1 cellular context compared by ENCODE assay signal in the genomic region with DNA sequence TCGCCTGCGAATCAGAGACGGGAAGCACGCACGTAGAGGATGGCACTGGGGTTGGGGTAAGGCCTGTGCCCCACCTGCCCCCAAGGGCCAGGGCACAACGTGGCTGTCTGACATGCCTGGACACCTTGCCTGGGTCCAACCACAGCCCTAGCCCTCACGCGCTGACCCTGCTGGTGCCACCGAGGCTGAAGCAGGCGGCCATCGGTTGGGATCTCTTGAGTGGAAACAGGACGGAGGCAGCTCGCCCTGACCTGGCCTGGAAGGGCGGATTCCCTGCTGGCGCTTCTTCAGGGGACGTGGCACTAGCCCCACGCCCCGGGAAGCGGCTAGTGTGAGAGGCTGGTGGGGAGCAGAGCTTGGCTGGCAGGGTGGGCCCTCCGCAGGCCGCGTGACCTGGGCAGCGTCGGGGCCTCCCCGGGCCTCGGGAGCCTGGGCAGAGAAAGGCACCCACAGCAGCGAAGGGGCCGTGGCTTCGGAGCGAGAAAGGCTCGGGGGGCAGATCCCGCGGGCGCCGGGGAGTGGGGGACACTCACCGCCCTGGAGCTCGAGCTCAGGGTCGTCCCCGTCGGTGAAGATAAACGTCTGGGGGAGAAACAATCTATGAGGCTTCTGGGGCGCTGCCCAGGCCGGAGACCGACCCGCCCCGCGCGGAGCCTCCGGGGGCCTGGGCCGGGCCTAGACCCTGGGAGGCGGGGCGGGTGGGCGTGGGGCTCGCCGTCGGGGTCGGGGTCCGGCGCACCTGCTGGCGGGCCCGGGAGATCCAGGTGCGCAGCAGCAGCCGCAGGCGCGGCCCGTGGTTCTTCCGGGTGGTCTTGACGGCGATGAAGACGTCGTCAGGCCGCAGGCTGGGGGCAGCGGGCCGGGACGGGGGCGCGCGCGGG.
TF ChIP-seq lines count a peak whose summit lies in the region.

No MANE protein-coding gene starts in this region.

TF ChIP-seq in HepG2, 621 proteins besides CTCF, POLR2A, EP300 and RAD21 (continued from another document and continues in another):
- no peak for TF ChIP-seq ZNF770 (CRISPR knock-in tag; IDR thresholded peaks at IDR 0.05)
- no peak for TF ChIP-seq RFXAP (CRISPR knock-in tag; IDR thresholded peaks at IDR 0.05; ENCODE audit: borderline replicate concordance)
- TF ChIP-seq TEAD3 (CRISPR knock-in tag; optimal IDR thresholded peaks at IDR 0.05; ENCODE audit: borderline replicate concordance) = peak; percentile 31
- TF ChIP-seq ZNF674 (CRISPR knock-in tag; IDR thresholded peaks at IDR 0.05; ENCODE audit: low read depth) = no peak
- TF ChIP-seq WIZ (CRISPR knock-in tag; IDR thresholded peaks at IDR 0.05) = peak; percentile 74
- no peak for TF ChIP-seq GTF3A (CRISPR knock-in tag; conservative IDR thresholded peaks at IDR 0.05)
- 0 out of 2 replicates have a peak, but pooled peaks have one; percentile 22 for TF ChIP-seq NFAT5 (CRISPR knock-in tag; IDR thresholded peaks at IDR 0.05)
- TF ChIP-seq IRX3 (CRISPR knock-in tag; IDR thresholded peaks at IDR 0.05; ENCODE audit: borderline replicate concordance, low read depth) = no peak
- peak; percentile 60; the same call in 1 of the 2 replicates for TF ChIP-seq ZBTB4 (CRISPR knock-in tag; IDR thresholded peaks at IDR 0.05; ENCODE audit: borderline replicate concordance)
- TF ChIP-seq SMAD9 (CRISPR knock-in tag; IDR thresholded peaks at IDR 0.05) = no peak
- peak; percentile 46; the same call in 1 of the 2 replicates for TF ChIP-seq ZSCAN21 (CRISPR knock-in tag; IDR thresholded peaks at IDR 0.05; ENCODE audit: borderline replicate concordance)
- no peak for TF ChIP-seq SMARCE1 (IDR thresholded peaks at IDR 0.05; ENCODE audit: borderline replicate concordance)
- no peak for TF ChIP-seq RCOR2 (CRISPR knock-in tag; IDR thresholded peaks at IDR 0.05)
- no peak for TF ChIP-seq ZNF780A (CRISPR knock-in tag; IDR thresholded peaks at IDR 0.05)
- TF ChIP-seq ZNF367 (CRISPR knock-in tag; IDR thresholded peaks at IDR 0.05; ENCODE audit: borderline replicate concordance) = no peak
- TF ChIP-seq ZNF530 (CRISPR knock-in tag; IDR thresholded peaks at IDR 0.05; ENCODE audit: low read depth) = no peak
- no peak for TF ChIP-seq ZNF562 (CRISPR knock-in tag; IDR thresholded peaks at IDR 0.05; ENCODE audit: borderline replicate concordance)
- TF ChIP-seq TBX2 (CRISPR knock-in tag; IDR thresholded peaks at IDR 0.05; ENCODE audit: borderline replicate concordance) = peak; percentile 39; the same call in 1 of the 2 replicates
- no peak for TF ChIP-seq NR2F6 (IDR thresholded peaks at IDR 0.05)
- TF ChIP-seq NR2F6 (CRISPR knock-in tag; IDR thresholded peaks at IDR 0.05) = no peak
- TF ChIP-seq, protein P1, sequence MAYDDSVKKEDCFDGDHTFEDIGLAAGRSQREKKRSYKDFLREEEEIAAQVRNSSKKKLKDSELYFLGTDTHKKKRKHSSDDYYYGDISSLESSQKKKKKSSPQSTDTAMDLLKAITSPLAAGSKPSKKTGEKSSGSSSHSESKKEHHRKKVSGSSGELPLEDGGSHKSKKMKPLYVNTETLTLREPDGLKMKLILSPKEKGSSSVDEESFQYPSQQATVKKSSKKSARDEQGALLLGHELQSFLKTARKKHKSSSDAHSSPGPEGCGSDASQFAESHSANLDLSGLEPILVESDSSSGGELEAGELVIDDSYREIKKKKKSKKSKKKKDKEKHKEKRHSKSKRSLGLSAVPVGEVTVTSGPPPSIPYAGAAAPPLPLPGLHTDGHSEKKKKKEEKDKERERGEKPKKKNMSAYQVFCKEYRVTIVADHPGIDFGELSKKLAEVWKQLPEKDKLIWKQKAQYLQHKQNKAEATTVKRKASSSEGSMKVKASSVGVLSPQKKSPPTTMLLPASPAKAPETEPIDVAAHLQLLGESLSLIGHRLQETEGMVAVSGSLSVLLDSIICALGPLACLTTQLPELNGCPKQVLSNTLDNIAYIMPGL (CRISPR knock-in tag; IDR thresholded peaks at IDR 0.05; ENCODE audit: borderline replicate concordance in 1 of 2, low read depth in 1 of 2) = peak in 1 of 2 experiments; percentile 32; a peak in 2 of 4 replicates
- TF ChIP-seq, protein P2, sequence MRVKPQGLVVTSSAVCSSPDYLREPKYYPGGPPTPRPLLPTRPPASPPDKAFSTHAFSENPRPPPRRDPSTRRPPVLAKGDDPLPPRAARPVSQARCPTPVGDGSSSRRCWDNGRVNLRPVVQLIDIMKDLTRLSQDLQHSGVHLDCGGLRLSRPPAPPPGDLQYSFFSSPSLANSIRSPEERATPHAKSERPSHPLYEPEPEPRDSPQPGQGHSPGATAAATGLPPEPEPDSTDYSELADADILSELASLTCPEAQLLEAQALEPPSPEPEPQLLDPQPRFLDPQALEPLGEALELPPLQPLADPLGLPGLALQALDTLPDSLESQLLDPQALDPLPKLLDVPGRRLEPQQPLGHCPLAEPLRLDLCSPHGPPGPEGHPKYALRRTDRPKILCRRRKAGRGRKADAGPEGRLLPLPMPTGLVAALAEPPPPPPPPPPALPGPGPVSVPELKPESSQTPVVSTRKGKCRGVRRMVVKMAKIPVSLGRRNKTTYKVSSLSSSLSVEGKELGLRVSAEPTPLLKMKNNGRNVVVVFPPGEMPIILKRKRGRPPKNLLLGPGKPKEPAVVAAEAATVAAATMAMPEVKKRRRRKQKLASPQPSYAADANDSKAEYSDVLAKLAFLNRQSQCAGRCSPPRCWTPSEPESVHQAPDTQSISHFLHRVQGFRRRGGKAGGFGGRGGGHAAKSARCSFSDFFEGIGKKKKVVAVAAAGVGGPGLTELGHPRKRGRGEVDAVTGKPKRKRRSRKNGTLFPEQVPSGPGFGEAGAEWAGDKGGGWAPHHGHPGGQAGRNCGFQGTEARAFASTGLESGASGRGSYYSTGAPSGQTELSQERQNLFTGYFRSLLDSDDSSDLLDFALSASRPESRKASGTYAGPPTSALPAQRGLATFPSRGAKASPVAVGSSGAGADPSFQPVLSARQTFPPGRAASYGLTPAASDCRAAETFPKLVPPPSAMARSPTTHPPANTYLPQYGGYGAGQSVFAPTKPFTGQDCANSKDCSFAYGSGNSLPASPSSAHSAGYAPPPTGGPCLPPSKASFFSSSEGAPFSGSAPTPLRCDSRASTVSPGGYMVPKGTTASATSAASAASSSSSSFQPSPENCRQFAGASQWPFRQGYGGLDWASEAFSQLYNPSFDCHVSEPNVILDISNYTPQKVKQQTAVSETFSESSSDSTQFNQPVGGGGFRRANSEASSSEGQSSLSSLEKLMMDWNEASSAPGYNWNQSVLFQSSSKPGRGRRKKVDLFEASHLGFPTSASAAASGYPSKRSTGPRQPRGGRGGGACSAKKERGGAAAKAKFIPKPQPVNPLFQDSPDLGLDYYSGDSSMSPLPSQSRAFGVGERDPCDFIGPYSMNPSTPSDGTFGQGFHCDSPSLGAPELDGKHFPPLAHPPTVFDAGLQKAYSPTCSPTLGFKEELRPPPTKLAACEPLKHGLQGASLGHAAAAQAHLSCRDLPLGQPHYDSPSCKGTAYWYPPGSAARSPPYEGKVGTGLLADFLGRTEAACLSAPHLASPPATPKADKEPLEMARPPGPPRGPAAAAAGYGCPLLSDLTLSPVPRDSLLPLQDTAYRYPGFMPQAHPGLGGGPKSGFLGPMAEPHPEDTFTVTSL (CRISPR knock-in tag; IDR thresholded peaks at IDR 0.05; ENCODE audit: borderline replicate concordance) = no peak
- TF ChIP-seq HOXA5 (CRISPR knock-in tag; IDR thresholded peaks at IDR 0.05) = peak; percentile 53; the same call in 1 of the 2 replicates
- no peak for TF ChIP-seq ZNF672 (CRISPR knock-in tag; IDR thresholded peaks at IDR 0.05)
- no peak for TF ChIP-seq ZNF549 (CRISPR knock-in tag; IDR thresholded peaks at IDR 0.05)
- TF ChIP-seq GLI4 (CRISPR knock-in tag; IDR thresholded peaks at IDR 0.05; ENCODE audit: borderline replicate concordance) = no peak
- TF ChIP-seq PRDM10 (CRISPR knock-in tag; IDR thresholded peaks at IDR 0.05; ENCODE audit: low read depth) = no peak
- peak; percentile 26; the same call in 1 of the 2 replicates for TF ChIP-seq SAP130 (CRISPR knock-in tag; IDR thresholded peaks at IDR 0.05; ENCODE audit: low read depth)
